Comparison of ENCODE assay signal across 8 cellular contexts in the genomic region with DNA sequence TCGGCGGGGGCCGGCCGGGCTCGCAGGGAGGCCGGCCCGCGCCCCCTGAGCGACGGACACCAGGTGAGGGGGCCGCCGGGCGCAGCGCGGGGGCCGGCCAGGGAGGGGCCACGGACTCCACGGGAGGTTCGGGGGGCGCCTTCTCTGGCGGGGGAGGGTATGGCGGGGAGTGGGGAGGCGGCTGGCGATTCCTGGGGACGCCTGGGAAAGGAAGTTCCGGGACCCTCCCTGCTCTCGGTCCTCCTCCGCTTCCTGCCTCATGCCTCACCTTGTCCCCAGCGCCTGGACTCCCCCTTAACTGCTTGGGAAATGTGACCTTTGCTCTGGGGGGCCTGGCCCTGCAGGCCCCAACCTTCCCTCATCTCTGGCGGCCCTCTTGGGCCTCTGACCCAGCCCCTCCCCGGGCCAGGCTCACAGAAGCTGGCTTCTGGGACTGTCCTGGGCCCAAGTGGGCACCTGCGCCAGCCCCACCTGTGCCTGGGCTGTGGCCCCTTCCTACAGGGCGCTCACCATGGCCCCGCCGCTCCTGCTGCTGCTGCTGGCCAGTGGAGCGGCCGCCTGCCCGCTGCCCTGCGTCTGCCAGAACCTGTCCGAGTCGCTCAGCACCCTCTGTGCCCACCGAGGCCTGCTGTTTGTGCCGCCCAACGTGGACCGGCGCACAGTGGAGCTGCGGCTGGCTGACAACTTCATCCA. TPM values are rescaled to one million over a fixed set of nuclear protein-coding genes. Genes with fewer than 3 reads are reported as not detected.
DNase-seq lines count a peak whose midpoint lies in the region; ATAC-seq and TF ChIP-seq lines count a peak whose summit lies in the region.

No MANE protein-coding gene starts in this region.

- peaks cover 11% of the 10 kb centered on the region for H3K36me3 ChIP-seq in A673 (ENCODE audit: insufficient read depth, low read length, poor library complexity, severe bottlenecking)
- no peaks in the 10 kb centered on the region for H3K36me3 ChIP-seq in testis (ENCODE audit: low read depth, missing control alignments)

- H3K4me1 ChIP-seq in A673 (ENCODE audit: insufficient read depth, low read length, poor library complexity, severe bottlenecking) (peaks cover 16% of the 10 kb centered on the region), testis (peaks cover 7% of the 10 kb centered on the region)

- intact Hi-C loops in A673 (cut with micrococcal nuclease; ENCODE audit: unreplicated experiment) = no loop called here
- intact Hi-C loops in testis (cut with DNase I; ENCODE audit: low total_unique reads) = no loop called here

- TF ChIP-seq POLR2A in testis (IDR thresholded peaks at IDR 0.05) = no peak
- no peak for TF ChIP-seq POLR2A in erythroblast (IDR thresholded peaks at IDR 0.05; ENCODE audit: low read length)

- 57 to 60% methylated on average over 3 to 21 of the region's 47 CpGs for WGBS in testis, 2 donors

- no peaks in the 10 kb centered on the region for H3K9me3 ChIP-seq in A673 (ENCODE audit: low read depth, low read length, poor library complexity, severe bottlenecking)
- H3K9me3 ChIP-seq in iPS-18c (ENCODE audit: control insufficient read depth, insufficient read depth, low read length) = peaks cover 4% of the 10 kb centered on the region
- no peaks in the 10 kb centered on the region for H3K9me3 ChIP-seq in testis

- H3K27ac ChIP-seq in A673 (ENCODE audit: low read depth, low read length, poor library complexity, severe bottlenecking) (peak overlapping the region; percentile 69), VCaP (peak overlapping the region; percentile 96), testis (peak overlapping the region in 1 of 2 donors; percentile 11)

- no peaks in the 10 kb centered on the region for H3K27me3 ChIP-seq in A673 (replicated peaks; ENCODE audit: insufficient read depth, low read depth, low read length, poor library complexity)
- no peaks in the 10 kb centered on the region for H3K27me3 ChIP-seq in testis

- TF ChIP-seq CTCF in A673 (conservative IDR thresholded peaks at IDR 0.05; ENCODE audit: low read depth, low read length) (no peak), VCaP (conservative IDR thresholded peaks at IDR 0.05) (no peak), testis (IDR thresholded peaks at IDR 0.05) (no peak)

- ATAC-seq in GM19035 (IDR thresholded peaks at IDR 0.05; ENCODE audit: unreplicated experiment) = peak; percentile 5

- DNase-seq in A673 (ENCODE audit: low spot score) (peak; percentile 40), testis (no peak), activated gamma-delta T cell treated with Interleukin-2 at 50 U/mL for 16 hours (no peak), erythroblast (lab: John Stamatoyannopoulos, UW) (no peak)
- DNase-seq in stimulated activated naive CD4-positive, alpha-beta T cell treated with Interleukin-2 at 50 U/mL for 16 hours (lab: John Stamatoyannopoulos, UW) = no peak

- CTCF ChIA-PET in A673 (lab: Charles Lee) = interaction anchor here (0.5 kb wide), 1 partner anchor 64 kb away, joined by 3 read pairs; no protein-coding TSS in a partner anchor

- TSS peak; percentile 27 for BruUV-seq in A673 (replicated peaks; lab: Mats Ljungman, UMichigan)

- H3K4me3 ChIP-seq in A673 (ENCODE audit: low read depth, low read length, poor library complexity, severe bottlenecking) (peak overlapping the region; percentile 72), iPS-18c (ENCODE audit: insufficient read depth, low read depth, low read length) (peak overlapping the region; percentile 51), testis (peak overlapping the region; percentile 34 to 55)

- POLR2A ChIA-PET in A673 (lab: Charles Lee; ENCODE audit: low non-redundant PET) = no interaction called here

RNA-seq across cellular contexts. Expression of gene LRFN4, which starts 0.5 kb away (rescaled TPM):
- total RNA-seq in A673 (2021) (52.9 and 57.2 TPM in 2 replicates), testis (10 to 100 TPM; 23.2 to 24.6 TPM)
- polyA plus RNA-seq in testis (ENCODE audit: insufficient read depth, low read depth, low replicate concordance) = 27.2 TPM

RNA-seq across cellular contexts. Expression of gene RCE1, which starts 14.1 kb away (rescaled TPM):
- total RNA-seq in A673 (2021) (33.1 and 35.0 TPM in 2 replicates), testis (10 to 100 TPM; 54.3 to 56.9 TPM)
- polyA plus RNA-seq in testis (ENCODE audit: insufficient read depth, low read depth, low replicate concordance) = 26.4 TPM
